ENCODE assay signal across 16 cellular contexts in genomic region chr5:139705655-139706587, GRCh38. TPM values are rescaled to one million over a fixed set of nuclear protein-coding genes. Genes with fewer than 3 reads are reported as not detected.
DNase-seq lines count a peak whose midpoint lies in the region; ATAC-seq, FAIRE-seq and TF ChIP-seq lines count a peak whose summit lies in the region.
"Had no signal": no experiment of that assay in that cellular context is flagged by ENCODE, and none has a peak within 500 bp of the region (broad histone marks: within the 10 kb centered on the region; RNA-seq: fewer than 3 reads in every experiment).

No MANE protein-coding gene starts in this region.

- TF ChIP-seq EP300 in GM12878 (IDR thresholded peaks at IDR 0.05; ENCODE audit: borderline replicate concordance in 1 of 2, control insufficient read depth in 1 of 2, low read depth in 2 of 2, low read length in 2 of 2): no peak

- H3K36me3 ChIP-seq in GM12878 (ENCODE audit: control insufficient read depth in 2 of 2, insufficient read depth in 2 of 2, low read length in 1 of 2): no peaks in the 10 kb centered on the region
- H3K36me3 ChIP-seq: SJCRH30, tibial artery had no signal

- no peak overlapping the region for H3K27ac ChIP-seq in GM12878 (ENCODE audit: control insufficient read depth, insufficient read depth)
- H3K27ac ChIP-seq: SJCRH30, tibial artery had no signal

- H3K9ac ChIP-seq in GM12878 (ENCODE audit: control insufficient read depth, insufficient read depth, low read length): no peak overlapping the region

- no peaks in the 10 kb centered on the region; the same call in 2 of the 3 replicates for H3K9me3 ChIP-seq in GM12878 (replicated peaks; ENCODE audit: control insufficient read depth, insufficient read depth, low read length)
- H3K9me3 ChIP-seq: SJCRH30, tibial artery had no signal

- no peak for ATAC-seq in natural killer cell
- ATAC-seq in natural killer cell treated with Interleukin-12 subunit alpha and Interleukin-12 subunit beta and Interleukin-15 and Interleukin-18, amount 100 ng/mL, for 72 hours: no peak
- ATAC-seq in GM12878: no peak
- no peak for ATAC-seq in GM18511 (IDR thresholded peaks at IDR 0.05; ENCODE audit: unreplicated experiment)
- ATAC-seq in HG03025 (IDR thresholded peaks at IDR 0.05; ENCODE audit: low FRiP score, unreplicated experiment): no peak
- ATAC-seq: activated CD4-positive, CD25-positive, alpha-beta regulatory T cell treated with anti-CD3 and anti-CD28 coated beads, Interleukin-2, amount 50 U/mL, for 24 hours had no signal

- peaks cover 1 to 3% of the 10 kb centered on the region in 2 experiments; a peak in 3 of 4 replicates for H3K27me3 ChIP-seq in GM12878 (replicated peaks in 1 of 2; ENCODE audit: control insufficient read depth in 2 of 2, insufficient read depth in 2 of 2, low read length in 1 of 2)
- H3K27me3 ChIP-seq: SJCRH30, tibial artery had no signal

- DNase-seq in natural killer cell: no peak
- DNase-seq in natural killer cell treated with Interleukin-12 subunit alpha and Interleukin-12 subunit beta and Interleukin-15 and Interleukin-18, amount 100 ng/mL, for 72 hours (ENCODE audit: low spot score): no peak
- DNase-seq in GM12878 (ENCODE audit: low read depth, low spot score): no peak
- no peak for DNase-seq in activated CD8-positive, alpha-beta memory T cell treated with anti-CD3 and anti-CD28 coated beads, Interleukin-2, amount 50 U/mL, for 4 hours
- no peak for DNase-seq in NCI-H2171 treated with DMSO at 0.1 percent for 48 hours (lab: John Stamatoyannopoulos, UW)
- DNase-seq: caudate nucleus, NCI-H1092, SJCRH30, small intestine, tibial artery had no signal

- H3K27ac Mint-ChIP-seq in natural killer cell (peak overlapping the region; percentile 25 to 36), nephron (peak overlapping the region; percentile 49 to 79 (median 53))
- peak overlapping the region in 1 of 2 donors; percentile 65 for H3K27ac Mint-ChIP-seq in natural killer cell treated with Interleukin-12 subunit alpha and Interleukin-12 subunit beta and Interleukin-15 and Interleukin-18, amount 100 ng/mL, for 72 hours
- H3K27ac Mint-ChIP-seq: activated T-helper 2 cell treated with anti-CD3 and anti-CD28 coated beads, Interferon-gamma antibody, Interleukin-2, Interleukin-4, amounts not matched to agents 10 μg/mL and 5 μg/mL and 100 μg/mL, durations not matched to agents 14 hours and 24 hours and 36 hours had no signal

- WGBS in GM12878 (ENCODE audit: insufficient coverage, insufficient replicate concordance, low lambda C conversion rate, missing lambda C conversion rate): 40% methylated on average over 10 of the region's 10 CpGs

- POLR2A ChIA-PET in GM12878 (lab: Charles Lee): interaction anchor here (1.3 kb wide), 1 partner anchor 39 kb away, joined by 3 read pairs; no protein-coding TSS in a partner anchor

- no peak overlapping the region for H2AFZ ChIP-seq in GM12878 (ENCODE audit: control insufficient read depth, low read depth, low read length)

- intact Hi-C loops in natural killer cell (cut with micrococcal nuclease) (no loop called here), GM12878 (cut with micrococcal nuclease; ENCODE audit: unreplicated experiment) (no loop called here)

- no peak for FAIRE-seq in GM12878 (lab: Jason Lieb, UNC)
- FAIRE-seq: endometrium, small intestine had no signal

- H3K36me3 Mint-ChIP-seq in natural killer cell: no peaks in the 10 kb centered on the region
- H3K36me3 Mint-ChIP-seq in natural killer cell treated with Interleukin-12 subunit alpha and Interleukin-12 subunit beta and Interleukin-15 and Interleukin-18, amount 100 ng/mL, for 72 hours: no peaks in the 10 kb centered on the region
- no peaks in the 10 kb centered on the region for H3K36me3 Mint-ChIP-seq in nephron (ENCODE audit: low read depth)

- RAD21 ChIA-PET in GM12878 (lab: Charles Lee; ENCODE audit: unreplicated experiment): interaction anchor here (1.1 to 1.6 kb wide), 2 partner anchors 15 to 70 kb away, joined by 4 read pairs; no protein-coding TSS in a partner anchor

- no peak overlapping the region for H3K4me3 ChIP-seq in GM12878
- H3K4me3 ChIP-seq: SJCRH30, tibial artery had no signal

- H3K4me1 Mint-ChIP-seq in natural killer cell (peaks cover 45 to 57% of the 10 kb centered on the region in 2 donors), nephron (peaks cover 50% of the 10 kb centered on the region)
- H3K4me1 Mint-ChIP-seq in natural killer cell treated with Interleukin-12 subunit alpha and Interleukin-12 subunit beta and Interleukin-15 and Interleukin-18, amount 100 ng/mL, for 72 hours (ENCODE audit: low read depth in 2 of 2): peaks cover 37 to 54% of the 10 kb centered on the region in 2 donors

- no peaks in the 10 kb centered on the region for H3K79me2 ChIP-seq in GM12878 (ENCODE audit: control insufficient read depth, insufficient read depth, low read length)

- SMC1A ChIA-PET in GM12878 (lab: Charles Lee; ENCODE audit: uncharacterized antibody, unreplicated experiment): interaction anchor here (1.0 to 7.5 kb wide), 2 partner anchors 15 to 41 kb away, joined by 3 to 49 read pairs; no protein-coding TSS in a partner anchor

- no peaks in the 10 kb centered on the region for H3K27me3 Mint-ChIP-seq in natural killer cell (ENCODE audit: low read depth in 2 of 2)
- H3K27me3 Mint-ChIP-seq in natural killer cell treated with Interleukin-12 subunit alpha and Interleukin-12 subunit beta and Interleukin-15 and Interleukin-18, amount 100 ng/mL, for 72 hours: no peaks in the 10 kb centered on the region
- H3K27me3 Mint-ChIP-seq in nephron (ENCODE audit: low read depth): peaks cover 14% of the 10 kb centered on the region

- no peaks in the 10 kb centered on the region for H4K20me1 ChIP-seq in GM12878 (ENCODE audit: control insufficient read depth, insufficient read depth)

- no TSS peak for BruUV-seq in GM12878 (replicated peaks; lab: Mats Ljungman, UMichigan)

- H3K4me2 ChIP-seq in GM12878 (ENCODE audit: control insufficient read depth, insufficient read depth): no peak overlapping the region

- H3K9me3 Mint-ChIP-seq in natural killer cell (no peaks in the 10 kb centered on the region), nephron (no peaks in the 10 kb centered on the region)
- no peaks in the 10 kb centered on the region for H3K9me3 Mint-ChIP-seq in natural killer cell treated with Interleukin-12 subunit alpha and Interleukin-12 subunit beta and Interleukin-15 and Interleukin-18, amount 100 ng/mL, for 72 hours
- H3K9me3 Mint-ChIP-seq: activated T-helper 2 cell treated with anti-CD3 and anti-CD28 coated beads, Interferon-gamma antibody, Interleukin-2, Interleukin-4, amounts not matched to agents 10 μg/mL and 5 μg/mL and 100 μg/mL, durations not matched to agents 14 hours and 24 hours and 36 hours had no signal

- in situ Hi-C loops in GM12878 (cut with MboI): no loop called here

- TF ChIP-seq CTCF in natural killer cell (IDR thresholded peaks at IDR 0.05) (no peak), GM12878 (IDR thresholded peaks at IDR 0.05 in 2 of 3, conservative IDR thresholded peaks at IDR 0.05 in 1 of 3; ENCODE audit: control insufficient read depth in 2 of 3, extremely low read depth in 1 of 3, insufficient read depth in 1 of 3, low read depth in 3 of 3, low read length in 3 of 3) (no peak), nephron (IDR thresholded peaks at IDR 0.05; ENCODE audit: unreplicated experiment in 3 of 3) (no peak)

- H3K4me1 ChIP-seq in GM12878 (ENCODE audit: control insufficient read depth, insufficient read depth, low read length): peaks cover 20% of the 10 kb centered on the region

- H3K4me3 Mint-ChIP-seq in natural killer cell (no peak overlapping the region), nephron (peak overlapping the region in 1 of 3 experiments; percentile 17)
- no peak overlapping the region for H3K4me3 Mint-ChIP-seq in natural killer cell treated with Interleukin-12 subunit alpha and Interleukin-12 subunit beta and Interleukin-15 and Interleukin-18, amount 100 ng/mL, for 72 hours

- no peak for TF ChIP-seq RAD21 in GM12878 (IDR thresholded peaks at IDR 0.05; ENCODE audit: insufficient read depth, low read depth, low read length)

- CTCF ChIA-PET in GM12878 (lab: Yijun Ruan, JAX): interaction anchor here (0.9 to 3.1 kb wide), 5 partner anchors 16 to 72 kb away, joined by 4 to 13 read pairs (median 5); no protein-coding TSS in a partner anchor

- TF ChIP-seq POLR2A in GM12878 (IDR thresholded peaks at IDR 0.05; ENCODE audit: low read depth, low read length): no peak

TF ChIP-seq in GM12878, 131 proteins besides CTCF, POLR2A, EP300 and RAD21:
- TF ChIP-seq BACH1 (IDR thresholded peaks at IDR 0.05; ENCODE audit: borderline replicate concordance): no peak
- TF ChIP-seq POU2F2 (IDR thresholded peaks at IDR 0.05; ENCODE audit: borderline replicate concordance, low read depth, low read length): peak; percentile 69; the same call in 1 of the 3 replicates

RNA-seq across cellular contexts. Expression of gene CXXC5, which starts 57.8 kb away (rescaled TPM):
- 100 to 1,000 TPM in 1 of 3 donors, 10 to 100 TPM in 2; 75.6 to 124 (median 84.8) TPM for total RNA-seq in natural killer cell
- 1 to 10 TPM; 4.7 to 9.0 TPM for total RNA-seq in natural killer cell treated with Interleukin-12 subunit alpha and Interleukin-12 subunit beta and Interleukin-15 and Interleukin-18, amount 100 ng/mL, for 72 hours
- total RNA-seq in GM12878 (2013; cell fraction: nucleolus; rRNA removed): 37.6 and 40.4 TPM in 2 replicates
- 71.4 and 90.8 TPM in 2 replicates for total RNA-seq in GM12878 (2014; rRNA removed)
- 24.9 and 26.8 TPM in 2 replicates for total RNA-seq in GM12878 (2014; rRNA removed; fragmentation: Illumina TruSeq; extraction: Trizol)
- total RNA-seq in GM12878 (2021): 64.2 and 64.4 TPM in 2 replicates
- polyA plus RNA-seq in GM12878 (2011; ENCODE audit: low read depth): 17.9 TPM
- 55.4 and 57.5 TPM in 2 replicates for polyA plus RNA-seq in GM12878 (2011; rRNA removed)
- polyA plus RNA-seq in GM12878 (2011; cell fraction: cytosol; rRNA removed): 54.8 and 79.5 TPM in 2 replicates
- polyA plus RNA-seq in GM12878 (2011; cell fraction: nucleus; rRNA removed): 43.4 and 55.0 TPM in 2 replicates
- 31.3 and 43.2 TPM in 2 replicates for polyA plus RNA-seq in GM12878 (2012)
- polyA plus RNA-seq in GM12878 (2014; fragmentation: Illumina TruSeq; extraction: Trizol): 25.6 and 36.0 TPM in 2 replicates
- 1 to 10 TPM; 1.8 to 6.0 TPM for polyA plus RNA-seq in GM12878 (2014; fragmentation: Nextera tagmentation; extraction: Ambion mirVana)
- 59.1 and 68.6 TPM in 2 replicates for polyA plus RNA-seq in GM12878 (2014; rRNA removed)
- polyA plus RNA-seq in GM12878 (2016; fragmentation: Nextera tagmentation; extraction: Ambion mirVana): 10 to 100 TPM; 33.8 to 45.4 TPM
- 32.3 and 76.6 TPM in 2 replicates for polyA minus RNA-seq in GM12878 (2011; rRNA and poly(A)+ RNA removed)
- polyA minus RNA-seq in GM12878 (2011; cell fraction: cytosol; rRNA and poly(A)+ RNA removed): 19.3 and 41.6 TPM in 2 replicates
- 25.8 and 43.7 TPM in 2 replicates for polyA minus RNA-seq in GM12878 (2011; cell fraction: nucleus; rRNA and poly(A)+ RNA removed)
